ENCODE assay signal across 26 cellular contexts in genomic region chr22:23503736-23504440, GRCh38.
DNase-seq lines count a peak whose midpoint lies in the region; ATAC-seq and TF ChIP-seq lines count a peak whose summit lies in the region.
"Had no signal": no experiment of that assay in that cellular context is flagged by ENCODE, and none has a peak within 500 bp of the region (broad histone marks: within the 10 kb centered on the region; RNA-seq: fewer than 3 reads in every experiment).

No MANE protein-coding gene starts in this region.

- WGBS in aorta, 2 donors, result 85 to 86% methylated on average over 15 of the region's 15 CpGs

- peak; percentile 19 for ATAC-seq in stimulated activated naive CD8-positive, alpha-beta T cell treated with anti-CD3 and anti-CD28 coated beads, Interleukin-15, Interleukin-2, amounts not matched to agents 100 U/mL and 50 U/mL, for 24 hours
- no peak for ATAC-seq in stimulated activated naive CD8-positive, alpha-beta T cell treated with anti-CD3 and anti-CD28 coated beads, Interleukin-15, amount 100 ng/mL, for 72 hours
- peak; percentile 47 for ATAC-seq in aorta (ENCODE audit: low FRiP score)
- ATAC-seq: activated CD8-positive, alpha-beta T cell treated with anti-CD3 and anti-CD28 coated beads for 36 hours; activated naive CD4-positive, alpha-beta T cell treated with anti-CD3 and anti-CD28 coated beads, Interleukin-2, amount 50 U/mL, for 72 hours; activated T-helper 17 cell treated with anti-CD3 and anti-CD28 coated beads, Interleukin-2, amount 50 U/mL, for 72 hours; GM23338; mucosa of descending colon; T-helper 17 cell had no signal

- H3K9me3 Mint-ChIP-seq in stimulated activated naive CD8-positive, alpha-beta T cell treated with anti-CD3 and anti-CD28 coated beads, Interleukin-15, amount 100 ng/mL, for 72 hours, result no peaks in the 10 kb centered on the region
- H3K9me3 Mint-ChIP-seq in chondrocyte (ENCODE audit: low read depth), result no peaks in the 10 kb centered on the region
- H3K9me3 Mint-ChIP-seq in nephron, result no peaks in the 10 kb centered on the region
- H3K9me3 Mint-ChIP-seq: activated CD8-positive, alpha-beta T cell treated with anti-CD3 and anti-CD28 coated beads for 36 hours; activated naive CD4-positive, alpha-beta T cell treated with anti-CD3 and anti-CD28 coated beads, Interleukin-2, amount 50 U/mL, for 72 hours; activated T-helper 17 cell treated with anti-CD3 and anti-CD28 coated beads, Interleukin-2, amount 50 U/mL, for 72 hours; GM23338; stimulated activated naive B cell treated with anti-CD40 and anti-IgM and Interleukin-4, amounts not matched to agents 10 μg/mL and 1 μg/mL and 100 μg/mL, for 72 hours had no signal

- no peak overlapping the region for H3K27ac ChIP-seq in aorta (ENCODE audit: low read depth in 1 of 2, low read length in 2 of 2)
- H3K27ac ChIP-seq: SJSA1 had no signal

- DNase-seq in stimulated activated naive CD8-positive, alpha-beta T cell treated with anti-CD3 and anti-CD28 coated beads, Interleukin-15, Interleukin-2, amounts not matched to agents 100 U/mL and 50 U/mL, for 24 hours, result no peak
- no peak for DNase-seq in stimulated activated naive CD8-positive, alpha-beta T cell treated with anti-CD3 and anti-CD28 coated beads, Interleukin-15, amount 100 ng/mL, for 72 hours
- peak; percentile 72 for DNase-seq in chondrocyte (ENCODE audit: low spot score)
- DNase-seq in aorta, result peak in 1 of 2 donors; percentile 56
- DNase-seq in GOT3 (lab: John Stamatoyannopoulos, UW), result no peak
- no peak for DNase-seq in HCEC 1CT
- DNase-seq in HuH-7.5 (ENCODE audit: low spot score), result no peak
- DNase-seq: activated CD4-positive, alpha-beta T cell treated with anti-CD3 and anti-CD28 coated beads for 1 hour; activated CD8-positive, alpha-beta T cell treated with anti-CD3 and anti-CD28 coated beads for 36 hours; C1 segment of cervical spinal cord; left ventricle myocardium superior; MM.1S; mucosa of descending colon; NCI-H2081 treated with DMSO at 0.1 percent for 48 hours; NCI-H748 treated with DMSO at 0.1 percent for 48 hours; stimulated activated CD4-positive, alpha-beta T cell treated with anti-CD3 and anti-CD28 coated beads, Interleukin-15, amount 100 ng/mL, for 24 hours; stimulated activated naive B cell treated with anti-CD40 and anti-IgM and Interleukin-4, amounts not matched to agents 10 μg/mL and 1 μg/mL and 100 μg/mL, for 72 hours; T-helper 17 cell; uterus had no signal

- H3K36me3 Mint-ChIP-seq in chondrocyte (ENCODE audit: low read depth), result no peaks in the 10 kb centered on the region
- no peaks in the 10 kb centered on the region for H3K36me3 Mint-ChIP-seq in nephron (ENCODE audit: low read depth)
- H3K36me3 Mint-ChIP-seq: activated naive CD4-positive, alpha-beta T cell treated with anti-CD3 and anti-CD28 coated beads, Interleukin-2, amount 50 U/mL, for 72 hours; stimulated activated naive B cell treated with anti-CD40 and anti-IgM and Interleukin-4, amounts not matched to agents 10 μg/mL and 1 μg/mL and 100 μg/mL, for 72 hours had no signal

- no peaks in the 10 kb centered on the region for H3K4me1 Mint-ChIP-seq in stimulated activated naive CD8-positive, alpha-beta T cell treated with anti-CD3 and anti-CD28 coated beads, Interleukin-15, amount 100 ng/mL, for 72 hours
- H3K4me1 Mint-ChIP-seq in chondrocyte (ENCODE audit: low read depth), result no peaks in the 10 kb centered on the region
- H3K4me1 Mint-ChIP-seq in nephron, result peaks cover 50% of the 10 kb centered on the region
- H3K4me1 Mint-ChIP-seq: activated T-helper 17 cell treated with anti-CD3 and anti-CD28 coated beads, Interleukin-2, amount 50 U/mL, for 72 hours; T-helper 17 cell had no signal

- TF ChIP-seq CTCF in chondrocyte (IDR thresholded peaks at IDR 0.05) (no peak), nephron (IDR thresholded peaks at IDR 0.05; ENCODE audit: unreplicated experiment in 3 of 3) (no peak)

- no peaks in the 10 kb centered on the region for H3K27me3 ChIP-seq in aorta (ENCODE audit: control insufficient read depth in 1 of 2, insufficient read depth in 2 of 2, low read length in 1 of 2)
- H3K27me3 ChIP-seq: SJSA1, uterus had no signal

- no peaks in the 10 kb centered on the region for H3K27me3 Mint-ChIP-seq in stimulated activated naive CD8-positive, alpha-beta T cell treated with anti-CD3 and anti-CD28 coated beads, Interleukin-15, amount 100 ng/mL, for 72 hours
- H3K27me3 Mint-ChIP-seq in chondrocyte (ENCODE audit: low read depth) (peaks cover 10% of the 10 kb centered on the region), nephron (ENCODE audit: low read depth) (peaks cover 4% of the 10 kb centered on the region)
- H3K27me3 Mint-ChIP-seq: activated CD8-positive, alpha-beta T cell treated with anti-CD3 and anti-CD28 coated beads for 36 hours had no signal

- H3K27ac Mint-ChIP-seq in stimulated activated naive CD8-positive, alpha-beta T cell treated with anti-CD3 and anti-CD28 coated beads, Interleukin-15, amount 100 ng/mL, for 72 hours, result no peak overlapping the region
- H3K27ac Mint-ChIP-seq in chondrocyte (ENCODE audit: unreplicated experiment) (no peak overlapping the region), nephron (peak overlapping the region; percentile 92 to 98 (median 98))
- H3K27ac Mint-ChIP-seq: activated CD8-positive, alpha-beta T cell treated with anti-CD3 and anti-CD28 coated beads for 36 hours; activated T-helper 17 cell treated with anti-CD3 and anti-CD28 coated beads, Interleukin-2, amount 50 U/mL, for 72 hours; GM23338; progenitor cell of endocrine pancreas; stimulated activated naive B cell treated with anti-CD40 and anti-IgM and Interleukin-4, amounts not matched to agents 10 μg/mL and 1 μg/mL and 100 μg/mL, for 72 hours; T-helper 17 cell had no signal

- H3K36me3 ChIP-seq in aorta (ENCODE audit: control insufficient read depth in 1 of 2, insufficient read depth in 2 of 2, low read length in 1 of 2), result no peaks in the 10 kb centered on the region
- H3K36me3 ChIP-seq: SJSA1, thoracic aorta, uterus had no signal

- no peak overlapping the region for H3K4me3 Mint-ChIP-seq in stimulated activated naive CD8-positive, alpha-beta T cell treated with anti-CD3 and anti-CD28 coated beads, Interleukin-15, amount 100 ng/mL, for 72 hours
- H3K4me3 Mint-ChIP-seq in chondrocyte (ENCODE audit: unreplicated experiment) (no peak overlapping the region), nephron (peak overlapping the region in 2 of 3 experiments; percentile 3 to 17)
- H3K4me3 Mint-ChIP-seq: activated CD8-positive, alpha-beta T cell treated with anti-CD3 and anti-CD28 coated beads for 36 hours; activated T-helper 17 cell treated with anti-CD3 and anti-CD28 coated beads, Interleukin-2, amount 50 U/mL, for 72 hours; GM23338; stimulated activated naive B cell treated with anti-CD40 and anti-IgM and Interleukin-4, amounts not matched to agents 10 μg/mL and 1 μg/mL and 100 μg/mL, for 72 hours; T-helper 17 cell had no signal

- intact Hi-C loops in aorta (cut with DNase I), result no loop called here

- no peaks in the 10 kb centered on the region for H3K4me1 ChIP-seq in aorta (ENCODE audit: control insufficient read depth in 1 of 2, insufficient read depth in 2 of 2, low read length in 2 of 2)
- H3K4me1 ChIP-seq: SJSA1, uterus had no signal

- no peak overlapping the region for H3K4me3 ChIP-seq in aorta (ENCODE audit: low read length in 2 of 2)
- H3K4me3 ChIP-seq: GM23338, mucosa of descending colon, SJSA1, thoracic aorta, uterus had no signal

- no peaks in the 10 kb centered on the region for H3K9me3 ChIP-seq in aorta (ENCODE audit: control insufficient read depth, low read length)
- H3K9me3 ChIP-seq: mucosa of descending colon, SJSA1, thoracic aorta, uterus had no signal

Comparison
In these comparisons a context has a peak if more than half of its experiments do, and no peak if none do; other contexts are left out.
1. H3K27ac Mint-ChIP-seq: peak in nephron (3 of 3); none in stimulated activated naive CD8-positive, alpha-beta T cell treated with anti-CD3 and anti-CD28 coated beads, Interleukin-15, amount 100 ng/mL, for 72 hours (0 of 2) and chondrocyte (single experiment).
2. H3K4me3 Mint-ChIP-seq: peak in nephron (2 of 3); none in stimulated activated naive CD8-positive, alpha-beta T cell treated with anti-CD3 and anti-CD28 coated beads, Interleukin-15, amount 100 ng/mL, for 72 hours (0 of 2) and chondrocyte (single experiment).